ENCODE assay signal across 9 cellular contexts in genomic region chr12:84913151-84913550, GRCh38. TPM values are rescaled to one million over a fixed set of nuclear protein-coding genes. Genes with fewer than 3 reads are reported as not detected.
A peak's percentile ranks its signal among the peaks of the same experiment; 100 is the strongest.
DNase-seq lines count a peak whose midpoint lies in the region; ATAC-seq and TF ChIP-seq lines count a peak whose summit lies in the region.
"Had no signal": no experiment of that assay in that cellular context is flagged by ENCODE, and none has a peak within 500 bp of the region (broad histone marks: within the 10 kb centered on the region; RNA-seq: fewer than 3 reads in every experiment).

No MANE protein-coding gene starts in this region.

- peaks cover 2% of the 10 kb centered on the region; the same call in 1 of the 2 replicates for H3K27me3 ChIP-seq in H7 (ENCODE audit: control insufficient read depth, insufficient read depth, low read length)
- peaks cover 26 to 42% (median 35%) of the 10 kb centered on the region in 3 donors for H3K27me3 ChIP-seq in gastrocnemius medialis

- H3K9me3 ChIP-seq in SK-N-MC (ENCODE audit: low read depth, low read length), result no peaks in the 10 kb centered on the region
- H3K9me3 ChIP-seq in gastrocnemius medialis, result no peaks in the 10 kb centered on the region

- in situ Hi-C loops in gastrocnemius medialis (cut with MboI; ENCODE audit: low sequenced_read_pairs in 4 of 4), result no loop called here

- ATAC-seq in gastrocnemius medialis (no peak), HG02852 (IDR thresholded peaks at IDR 0.05; ENCODE audit: unreplicated experiment) (no peak)

- TF ChIP-seq CTCF in foreskin fibroblast (IDR thresholded peaks at IDR 0.05; ENCODE audit: low read depth, low read length), result no peak
- TF ChIP-seq CTCF in gastrocnemius medialis (IDR thresholded peaks at IDR 0.05 in 4 of 5, conservative IDR thresholded peaks at IDR 0.05 in 1 of 5), result no peak

- H3K4me1 Mint-ChIP-seq in activated T-helper 1 cell treated with anti-CD3 and anti-CD28 coated beads, Interleukin-12 subunit alpha, Interleukin-12 subunit beta, Interleukin-2, Interleukin-4 antibody, amounts not matched to agents 30 ng/mL and 10 ng/mL and 1 ng/mL, durations not matched to agents 14 hours and 24 hours and 36 hours (ENCODE audit: low read depth), result peaks cover 16% of the 10 kb centered on the region

- H3K27ac ChIP-seq in SK-N-MC (no peak overlapping the region), gastrocnemius medialis (no peak overlapping the region)

- peaks cover 0 to 12% of the 10 kb centered on the region in 2 donors for H3K4me1 ChIP-seq in gastrocnemius medialis

- H3K9ac ChIP-seq in SK-N-MC (ENCODE audit: insufficient read length), result no peak overlapping the region

- H3K36me3 ChIP-seq in H7 (replicated peaks; ENCODE audit: control insufficient read depth, insufficient read depth, low read length) (no peaks in the 10 kb centered on the region), SK-N-MC (ENCODE audit: insufficient read depth, low read length) (no peaks in the 10 kb centered on the region), gastrocnemius medialis (no peaks in the 10 kb centered on the region)

- intact Hi-C loops in gastrocnemius medialis (cut with DNase I; ENCODE audit: low total_unique reads), result no loop called here
- intact Hi-C loops in activated T-helper 1 cell treated with anti-CD3 and anti-CD28 coated beads, Interleukin-12 subunit alpha, Interleukin-12 subunit beta, Interleukin-2, Interleukin-4 antibody, amounts not matched to agents 30 ng/mL and 10 ng/mL and 1 ng/mL, durations not matched to agents 14 hours and 24 hours and 36 hours (cut with micrococcal nuclease), result no loop called here

- no peak overlapping the region for H3K4me3 Mint-ChIP-seq in activated T-helper 1 cell treated with anti-CD3 and anti-CD28 coated beads, Interleukin-12 subunit alpha, Interleukin-12 subunit beta, Interleukin-2, Interleukin-4 antibody, amounts not matched to agents 30 ng/mL and 10 ng/mL and 1 ng/mL, durations not matched to agents 14 hours and 24 hours and 36 hours

- H3K4me3 ChIP-seq in H7 (ENCODE audit: insufficient read depth, low read depth, low read length) (peak overlapping the region; percentile 84), SK-N-MC (peak overlapping the region; percentile 98), foreskin fibroblast (ENCODE audit: low read depth in 1 of 2, low read length in 2 of 2) (peak overlapping the region; percentile 57 to 82), gastrocnemius medialis (peak overlapping the region; percentile 22 to 46 (median 36))

- H3K27me3 Mint-ChIP-seq in activated T-helper 1 cell treated with anti-CD3 and anti-CD28 coated beads, Interleukin-12 subunit alpha, Interleukin-12 subunit beta, Interleukin-2, Interleukin-4 antibody, amounts not matched to agents 30 ng/mL and 10 ng/mL and 1 ng/mL, durations not matched to agents 14 hours and 24 hours and 36 hours (ENCODE audit: insufficient read depth), result peaks cover 42% of the 10 kb centered on the region

- no peak overlapping the region for H3K27ac Mint-ChIP-seq in activated T-helper 1 cell treated with anti-CD3 and anti-CD28 coated beads, Interleukin-12 subunit alpha, Interleukin-12 subunit beta, Interleukin-2, Interleukin-4 antibody, amounts not matched to agents 30 ng/mL and 10 ng/mL and 1 ng/mL, durations not matched to agents 14 hours and 24 hours and 36 hours

- peak; percentile 13 for DNase-seq in H7
- no peak for DNase-seq in SK-N-MC (ENCODE audit: low read depth, low spot score)
- DNase-seq in foreskin fibroblast, result peak in 1 of 2 donors; percentile 71
- no peak for DNase-seq in gastrocnemius medialis
- DNase-seq in ureter (ENCODE audit: low spot score), result no peak
- DNase-seq in stimulated activated CD4-positive, alpha-beta T cell treated with anti-CD3 and anti-CD28 coated beads, Interleukin-4, amount 100 ng/mL, for 1 hour, result no peak
- DNase-seq in activated T-helper 1 cell treated with anti-CD3 and anti-CD28 coated beads, Interleukin-12 subunit alpha, Interleukin-12 subunit beta, Interleukin-2, Interleukin-4 antibody, amounts not matched to agents 30 ng/mL and 10 ng/mL and 1 ng/mL, durations not matched to agents 14 hours and 24 hours and 36 hours (ENCODE audit: low spot score), result no peak

- TF ChIP-seq POLR2A in gastrocnemius medialis (IDR thresholded peaks at IDR 0.05), result no peak

- no peaks in the 10 kb centered on the region for H3K9me3 Mint-ChIP-seq in activated T-helper 1 cell treated with anti-CD3 and anti-CD28 coated beads, Interleukin-12 subunit alpha, Interleukin-12 subunit beta, Interleukin-2, Interleukin-4 antibody, amounts not matched to agents 30 ng/mL and 10 ng/mL and 1 ng/mL, durations not matched to agents 14 hours and 24 hours and 36 hours

- H3K36me3 Mint-ChIP-seq in activated T-helper 1 cell treated with anti-CD3 and anti-CD28 coated beads, Interleukin-12 subunit alpha, Interleukin-12 subunit beta, Interleukin-2, Interleukin-4 antibody, amounts not matched to agents 30 ng/mL and 10 ng/mL and 1 ng/mL, durations not matched to agents 14 hours and 24 hours and 36 hours (ENCODE audit: low read depth), result no peaks in the 10 kb centered on the region

RNA-seq across cellular contexts. Expression of gene SLC6A15, which starts 0.6 kb away (rescaled TPM):
- total RNA-seq in H7 (2014; rRNA removed; shearing (Covaris generic)), result 26.4 and 27.0 TPM in 2 replicates
- total RNA-seq in gastrocnemius medialis (under 1 TPM in 2 of 4 donors, not detected in 2; 0.51 to 0.91 TPM), ureter (0.31 TPM)
- not detected in 2 replicates for total RNA-seq in activated T-helper 1 cell treated with anti-CD3 and anti-CD28 coated beads, Interleukin-12 subunit alpha, Interleukin-12 subunit beta, Interleukin-2, Interleukin-4 antibody, amounts not matched to agents 30 ng/mL and 10 ng/mL and 1 ng/mL, durations not matched to agents 14 hours and 24 hours and 36 hours
- total RNA-seq: activated CD8-positive, alpha-beta memory T cell treated with anti-CD3 and anti-CD28 coated beads for 36 hours had no signal

Comparison
In these comparisons a context has a peak if more than half of its experiments do, and no peak if none do; other contexts are left out.
1. H3K4me3 ChIP-seq: peak in every context shown above with its lines; median percentile 98 in SK-N-MC; 84 in H7; 70 in foreskin fibroblast; 36 in gastrocnemius medialis.
2. RNA of gene SLC6A15, which starts 0.6 kb away (total RNA-seq): 26.4 to 27.0 TPM in H7; 0.51 to 0.91 TPM in gastrocnemius medialis, 0.31 TPM in ureter (single experiment) and not detected in activated T-helper 1 cell treated with anti-CD3 and anti-CD28 coated beads, Interleukin-12 subunit alpha, Interleukin-12 subunit beta, Interleukin-2, Interleukin-4 antibody, amounts not matched to agents 30 ng/mL and 10 ng/mL and 1 ng/mL, durations not matched to agents 14 hours and 24 hours and 36 hours; every median in the first group is over 10 times any median in the second.